ENCODE assay signal across 8 cellular contexts in genomic region chrX:154444001-154444754, GRCh38. TPM values are rescaled to one million over a fixed set of nuclear protein-coding genes. Genes with fewer than 3 reads are reported as not detected.
DNase-seq lines count a peak whose midpoint lies in the region; ATAC-seq and TF ChIP-seq lines count a peak whose summit lies in the region.

FAM50A (plus strand) TSS chrX:154444141; CDS start chrX:154444236, 95 bp downstream.

- H3K4me1 ChIP-seq in adrenal gland (replicated peaks in 1 of 2) (peaks cover 0 to 15% of the 10 kb centered on the region in 2 donors), heart right ventricle (peaks cover 0 to 23% (median 11%) of the 10 kb centered on the region in 9 donors), vagina (peaks cover 27% of the 10 kb centered on the region)

- H3K4me1 Mint-ChIP-seq in IgD-negative memory B cell (peaks cover 0 to 2% (median 0%) of the 10 kb centered on the region in 3 donors), progenitor cell of endocrine pancreas (ENCODE audit: low read depth) (no peaks in the 10 kb centered on the region)

- H3K9me3 ChIP-seq in adrenal gland (replicated peaks in 1 of 3) = no peaks in the 10 kb centered on the region
- no peaks in the 10 kb centered on the region for H3K9me3 ChIP-seq in heart right ventricle
- no peaks in the 10 kb centered on the region for H3K9me3 ChIP-seq in vagina

- intact Hi-C loops in adrenal gland (cut with DNase I) = no loop called here
- intact Hi-C loops in heart right ventricle (cut with DNase I) = no loop called here
- intact Hi-C loops in vagina (cut with DNase I) = no loop called here

- H3K27me3 ChIP-seq in adrenal gland (no peaks in the 10 kb centered on the region), heart right ventricle (no peaks in the 10 kb centered on the region), vagina (no peaks in the 10 kb centered on the region)

- H3K9me3 Mint-ChIP-seq in IgD-negative memory B cell (no peaks in the 10 kb centered on the region), progenitor cell of endocrine pancreas (ENCODE audit: low read depth) (peaks cover 4% of the 10 kb centered on the region)

- TF ChIP-seq POLR2A in adrenal gland (IDR thresholded peaks at IDR 0.05) (peak; percentile 52 to 61), vagina (IDR thresholded peaks at IDR 0.05) (peak in 1 of 2 donors; percentile 48)

- peak within 1 kb of the TSS; percentile 72 to 85 (median 79) for H3K4me3 Mint-ChIP-seq in IgD-negative memory B cell
- H3K4me3 Mint-ChIP-seq in progenitor cell of endocrine pancreas (ENCODE audit: low read depth) = peak within 1 kb of the TSS; percentile 72

- peak; percentile 70 for ATAC-seq in GM21515 (IDR thresholded peaks at IDR 0.05; ENCODE audit: unreplicated experiment)
- peak; percentile 72 to 93 (median 90) for ATAC-seq in heart right ventricle

- peak within 1 kb of the TSS in 4 of 5 donors; percentile 75 to 92 (median 82) for H3K27ac ChIP-seq in adrenal gland
- H3K27ac ChIP-seq in heart right ventricle = peak within 1 kb of the TSS; percentile 61 to 86 (median 80)
- peak within 1 kb of the TSS; percentile 94 for H3K27ac ChIP-seq in vagina

- H3K4me3 ChIP-seq in adrenal gland (peak within 1 kb of the TSS in 3 of 4 donors; percentile 24 to 65 (median 56)), heart right ventricle (peak within 1 kb of the TSS; percentile 44 to 72 (median 65)), vagina (peak within 1 kb of the TSS; percentile 48 to 50)

- H3K36me3 ChIP-seq in adrenal gland (replicated peaks in 1 of 2) = peaks cover 0 to 45% of the 10 kb centered on the region in 2 donors
- H3K36me3 ChIP-seq in heart right ventricle = peaks cover 0 to 61% (median 12%) of the 10 kb centered on the region in 9 donors
- peaks cover 0 to 9% of the 10 kb centered on the region in 2 donors for H3K36me3 ChIP-seq in vagina

- 1 to 45% (median 23%) methylated on average over 13 to 68 of the region's 92 CpGs; no CpG with 5 or more reads in 1 of the 4 donors for WGBS in adrenal gland, 4 donors
- 0% methylated on average over 23 to 81 of the region's 92 CpGs for WGBS in heart right ventricle, 2 donors

- H3K27ac Mint-ChIP-seq in IgD-negative memory B cell (peak within 1 kb of the TSS; percentile 40 to 93 (median 93)), progenitor cell of endocrine pancreas (peak within 1 kb of the TSS; percentile 82)

- H3K27me3 Mint-ChIP-seq in IgD-negative memory B cell (no peaks in the 10 kb centered on the region), progenitor cell of endocrine pancreas (no peaks in the 10 kb centered on the region)

- peak; percentile 14 for DNase-seq in DMS153 (lab: John Stamatoyannopoulos, UW)
- peak; percentile 50 for DNase-seq in SW480 (ENCODE audit: low spot score)
- peak; percentile 68 to 87 (median 80) for DNase-seq in adrenal gland
- peak; percentile 79 to 85 for DNase-seq in heart right ventricle
- peak; percentile 50 for DNase-seq in progenitor cell of endocrine pancreas (ENCODE audit: low spot score, unreplicated experiment)
- DNase-seq in vagina (ENCODE audit: extremely low spot score in 2 of 2) = no peak

- no peaks in the 10 kb centered on the region for H3K36me3 Mint-ChIP-seq in IgD-negative memory B cell
- H3K36me3 Mint-ChIP-seq in progenitor cell of endocrine pancreas (ENCODE audit: insufficient read depth) = peaks cover 9% of the 10 kb centered on the region

- TF ChIP-seq CTCF in adrenal gland (IDR thresholded peaks at IDR 0.05) (peak in 2 of 6 experiments; percentile 10 to 23), heart right ventricle (IDR thresholded peaks at IDR 0.05) (peak in 1 of 9 donors; percentile 9), progenitor cell of endocrine pancreas (IDR thresholded peaks at IDR 0.05; ENCODE audit: unreplicated experiment) (no peak), vagina (IDR thresholded peaks at IDR 0.05) (no peak)

RNA-seq across cellular contexts. Expression of gene FAM50A, which starts in this region (rescaled TPM):
- polyA plus RNA-seq in IgD-negative memory B cell = 31.3 TPM
- 10 to 100 TPM; 25.1 to 74.5 (median 50.0) TPM for total RNA-seq in adrenal gland
- polyA plus RNA-seq in adrenal gland = 100 to 1,000 TPM; 104 to 451 (median 241) TPM
- 10 to 100 TPM; 25.5 to 59.9 (median 34.7) TPM for total RNA-seq in heart right ventricle
- polyA plus RNA-seq in heart right ventricle = 100 to 1,000 TPM; 134 to 167 TPM
- 65.8 and 66.7 TPM in 2 replicates for total RNA-seq in progenitor cell of endocrine pancreas
- 33.6 TPM for total RNA-seq in vagina

Comparison
In these comparisons a context has a peak if more than half of its experiments do, and no peak if none do; other contexts are left out.
1. DNase-seq: peak in DMS153 (single experiment), SW480 (single experiment), adrenal gland (7 of 7), heart right ventricle (2 of 2) and progenitor cell of endocrine pancreas (single experiment); none in vagina (0 of 2).
2. Peak in every context shown above with its lines, with median percentiles within 50 percentile points of each other: H3K27ac ChIP-seq and H3K4me3 ChIP-seq.